14 cellular contexts compared by ENCODE assay signal in genomic region chr2:11420190-11420589, GRCh38.
"Had no signal": no experiment of that assay in that cellular context is flagged by ENCODE, and none has a peak within 500 bp of the region (broad histone marks: within the 10 kb centered on the region; RNA-seq: fewer than 3 reads in every experiment).

No MANE protein-coding gene starts in this region.

- H3K27ac ChIP-seq: hepatocyte, neutrophil, right lobe of liver, tibial artery had no signal

- H3K9me3 ChIP-seq: neutrophil, right lobe of liver had no signal

- H3K27me3 ChIP-seq: hepatocyte, neutrophil, right lobe of liver, tibial artery, vagina had no signal

- DNase-seq: activated CD4-positive, alpha-beta T cell treated with anti-CD3 and anti-CD28 coated beads for 4 hours; activated CD8-positive, alpha-beta memory T cell treated with anti-CD3 and anti-CD28 coated beads, Interleukin-2, amount 50 U/mL, for 48 hours; activated CD8-positive, alpha-beta T cell treated with anti-CD3 and anti-CD28 coated beads, Interleukin-2, amount 10 ng/mL, durations not matched to agents 7 days and 5 days; activated naive CD4-positive, alpha-beta T cell treated with anti-CD3 and anti-CD28 coated beads, Interleukin-2, amount 50 U/mL, for 16 hours; naive thymus-derived CD4-positive, alpha-beta T cell; right lobe of liver; stimulated activated CD4-positive, alpha-beta T cell treated with anti-CD3 and anti-CD28 coated beads, Interleukin-4, amount 100 ng/mL, for 1 hour; stimulated activated CD8-positive, alpha-beta memory T cell treated with anti-CD3 and anti-CD28 coated beads, Interleukin-4, amount 100 ng/mL, for 48 hours; tibial artery had no signal

- H3K4me1 ChIP-seq: vagina had no signal

- H3K4me3 ChIP-seq: hepatocyte, lung, right lobe of liver, tibial artery, vagina had no signal

- H3K36me3 ChIP-seq: neutrophil, right lobe of liver, tibial artery, vagina had no signal

- ATAC-seq: activated CD8-positive, alpha-beta T cell treated with anti-CD3 and anti-CD28 coated beads, Interleukin-2, amount 10 ng/mL, durations not matched to agents 7 days and 5 days; naive thymus-derived CD4-positive, alpha-beta T cell; SK-N-SH treated with all-trans-retinoic acid at 6 μM for 48 hours had no signal
